8 cellular contexts compared by ENCODE assay signal in genomic region chr1:182589520-182589919, GRCh38. TPM values are rescaled to one million over a fixed set of nuclear protein-coding genes. Genes with fewer than 3 reads are reported as not detected.
A peak's percentile ranks its signal among the peaks of the same experiment; 100 is the strongest.
DNase-seq lines count a peak whose midpoint lies in the region; ATAC-seq, FAIRE-seq and TF ChIP-seq lines count a peak whose summit lies in the region.
"Had no signal": no experiment of that assay in that cellular context is flagged by ENCODE, and none has a peak within 500 bp of the region (broad histone marks: within the 10 kb centered on the region; RNA-seq: fewer than 3 reads in every experiment).

No MANE protein-coding gene starts in this region.

- H3K4me3 ChIP-seq in GM23338 = peak overlapping the region; percentile 44; the same call in 1 of the 2 replicates
- H3K4me3 ChIP-seq in fibroblast of lung (replicated peaks in 1 of 4; ENCODE audit: control extremely low read depth in 1 of 4, insufficient read depth in 1 of 4, low read depth in 3 of 4, low read length in 4 of 4) = peak overlapping the region in 1 of 4 experiments; percentile 98

- peak overlapping the region; percentile 73; the same call in 1 of the 3 replicates for H3K4me3 Mint-ChIP-seq in GM23338
- H3K4me3 Mint-ChIP-seq in T-cell = peak overlapping the region; percentile 94 to 100 (median 98)
- H3K4me3 Mint-ChIP-seq in stimulated activated effector memory CD8-positive, alpha-beta T cell treated with anti-CD3 and anti-CD28 coated beads, Interleukin-12 subunit alpha, Interleukin-12 subunit beta, amount 100 ng/mL, for 72 hours = peak overlapping the region; percentile 100

- H4K20me1 ChIP-seq in GM23338 (replicated peaks; ENCODE audit: insufficient read depth) (no peaks in the 10 kb centered on the region), fibroblast of lung (ENCODE audit: control insufficient read depth, extremely low read depth, insufficient read depth, low read length) (no peaks in the 10 kb centered on the region)

- H3F3A ChIP-seq in GM23338 (replicated peaks; ENCODE audit: low read depth) = no peaks in the 10 kb centered on the region

- H3K79me2 ChIP-seq in GM23338 (replicated peaks; ENCODE audit: insufficient read depth) = no peaks in the 10 kb centered on the region
- no peaks in the 10 kb centered on the region for H3K79me2 ChIP-seq in fibroblast of lung (ENCODE audit: control insufficient read depth, insufficient read depth, low read length)

- H3K4me2 ChIP-seq in GM23338 = peak overlapping the region; percentile 50; the same call in 1 of the 2 replicates
- no peak overlapping the region for H3K4me2 ChIP-seq in fibroblast of lung (ENCODE audit: extremely low read depth, insufficient read depth, low read length)

- H3K9me3 Mint-ChIP-seq in GM23338 = no peaks in the 10 kb centered on the region
- H3K9me3 Mint-ChIP-seq in T-cell = peaks cover 0 to 3% (median 0%) of the 10 kb centered on the region in 3 donors
- H3K9me3 Mint-ChIP-seq in stimulated activated effector memory CD8-positive, alpha-beta T cell treated with anti-CD3 and anti-CD28 coated beads, Interleukin-12 subunit alpha, Interleukin-12 subunit beta, amount 100 ng/mL, for 72 hours = no peaks in the 10 kb centered on the region

- H3K36me3 Mint-ChIP-seq in GM23338 (ENCODE audit: low read depth) = no peaks in the 10 kb centered on the region; the same call in 1 of the 3 replicates
- peaks cover 26% of the 10 kb centered on the region for H3K36me3 Mint-ChIP-seq in T-cell
- H3K36me3 Mint-ChIP-seq in stimulated activated effector memory CD8-positive, alpha-beta T cell treated with anti-CD3 and anti-CD28 coated beads, Interleukin-12 subunit alpha, Interleukin-12 subunit beta, amount 100 ng/mL, for 72 hours = no peaks in the 10 kb centered on the region

- H3K4me1 Mint-ChIP-seq in GM23338 (peaks cover 13% of the 10 kb centered on the region), T-cell (peaks cover 39 to 49% (median 47%) of the 10 kb centered on the region in 3 donors)
- peaks cover 39% of the 10 kb centered on the region for H3K4me1 Mint-ChIP-seq in stimulated activated effector memory CD8-positive, alpha-beta T cell treated with anti-CD3 and anti-CD28 coated beads, Interleukin-12 subunit alpha, Interleukin-12 subunit beta, amount 100 ng/mL, for 72 hours

- H3K9me3 ChIP-seq in fibroblast of lung (ENCODE audit: control insufficient read depth, insufficient read depth, low read depth, low read length) = no peaks in the 10 kb centered on the region

- DNase-seq in GM23338 (ENCODE audit: low spot score) = no peak
- no peak for DNase-seq in T-cell
- no peak for DNase-seq in fibroblast of lung (ENCODE audit: low read depth in 2 of 2)
- DNase-seq in stimulated activated effector memory CD8-positive, alpha-beta T cell treated with anti-CD3 and anti-CD28 coated beads, Interleukin-12 subunit alpha, Interleukin-12 subunit beta, amount 100 ng/mL, for 72 hours (ENCODE audit: low spot score in 2 of 2) = no peak
- no peak for DNase-seq in frontal cortex (ENCODE audit: low spot score in 2 of 2)
- DNase-seq: NCI-H446 had no signal

- ATAC-seq in GM23338 (peak; percentile 31), T-cell (replicated peaks in 1 of 4) (no peak), GM21390 (IDR thresholded peaks at IDR 0.05; ENCODE audit: unreplicated experiment) (no peak), GM18517 (IDR thresholded peaks at IDR 0.05; ENCODE audit: unreplicated experiment) (no peak)
- no peak for ATAC-seq in stimulated activated effector memory CD8-positive, alpha-beta T cell treated with anti-CD3 and anti-CD28 coated beads, Interleukin-12 subunit alpha, Interleukin-12 subunit beta, amount 100 ng/mL, for 72 hours

- CTCF ChIA-PET in T-cell (lab: Charles Lee) = interaction anchor here (0.6 to 4.2 kb wide), 7 partner anchors 8 to 199 kb away, joined by 3 to 28 read pairs (median 7); partner anchors contain the start of genes NPL (in 1 of the 2) and RGS16 (in 1 of the 2)

- no peaks in the 10 kb centered on the region; the same call in 1 of the 2 replicates for H3K9me2 ChIP-seq in GM23338 (ENCODE audit: insufficient read depth)

- no peak overlapping the region for H3K27ac Mint-ChIP-seq in GM23338
- H3K27ac Mint-ChIP-seq in T-cell = peak overlapping the region; percentile 100
- peak overlapping the region; percentile 100 for H3K27ac Mint-ChIP-seq in stimulated activated effector memory CD8-positive, alpha-beta T cell treated with anti-CD3 and anti-CD28 coated beads, Interleukin-12 subunit alpha, Interleukin-12 subunit beta, amount 100 ng/mL, for 72 hours

- H3K27me3 Mint-ChIP-seq in GM23338 (ENCODE audit: insufficient read depth, low read depth, poor library complexity) = peaks cover 7% of the 10 kb centered on the region
- no peaks in the 10 kb centered on the region for H3K27me3 Mint-ChIP-seq in T-cell

- H2AFZ ChIP-seq in GM23338 = peak overlapping the region; percentile 94
- H2AFZ ChIP-seq in fibroblast of lung (ENCODE audit: low read length) = peak overlapping the region; percentile 93

- H3K27ac ChIP-seq in GM23338 (ENCODE audit: low read depth) (no peak overlapping the region), fibroblast of lung (ENCODE audit: insufficient read depth, low read length) (no peak overlapping the region)

- H3K27me3 ChIP-seq in GM23338 (ENCODE audit: insufficient read depth) = no peaks in the 10 kb centered on the region
- no peaks in the 10 kb centered on the region for H3K27me3 ChIP-seq in fibroblast of lung (ENCODE audit: control insufficient read depth, insufficient read depth, low read length)

- H3K4me1 ChIP-seq in GM23338 (ENCODE audit: insufficient read depth) = peaks cover 13% of the 10 kb centered on the region
- peaks cover 2% of the 10 kb centered on the region for H3K4me1 ChIP-seq in fibroblast of lung (ENCODE audit: control insufficient read depth, extremely low read depth, insufficient read depth, low read length)

- FAIRE-seq in frontal cortex (lab: Jason Lieb, UNC) = no peak

- H3K9ac ChIP-seq in fibroblast of lung (ENCODE audit: insufficient read depth, low read length) = no peak overlapping the region

- no peaks in the 10 kb centered on the region for H3K36me3 ChIP-seq in GM23338 (ENCODE audit: insufficient read depth)
- H3K36me3 ChIP-seq in fibroblast of lung (ENCODE audit: control insufficient read depth, insufficient read depth, low read length) = no peaks in the 10 kb centered on the region

- no peak for TF ChIP-seq CTCF in GM23338 (conservative IDR thresholded peaks at IDR 0.05; ENCODE audit: low read depth in 2 of 2)
- TF ChIP-seq CTCF in fibroblast of lung (conservative IDR thresholded peaks at IDR 0.05 in 1 of 2, IDR thresholded peaks at IDR 0.05 in 1 of 2; ENCODE audit: low read depth in 1 of 2, low read length in 2 of 2) = no peak

- POLR2A ChIA-PET in T-cell (lab: Charles Lee) = interaction anchor here in 1 of 2 donors (0.5 to 2.0 kb wide), 4 partner anchors 14 to 1042 kb away, joined by 3 to 6 read pairs (median 5); no protein-coding TSS in a partner anchor

TF ChIP-seq in GM23338, 12 proteins besides CTCF, POLR2A, EP300 and RAD21 (continues in another document):
- TF ChIP-seq EZH2phosphoT487 (IDR thresholded peaks at IDR 0.05; ENCODE audit: unreplicated experiment) = no peak
- TF ChIP-seq ZNF114 (CRISPR knock-in tag; IDR thresholded peaks at IDR 0.05) = no peak
- TF ChIP-seq EZH2 (IDR thresholded peaks at IDR 0.05; ENCODE audit: low read depth, unreplicated experiment) = no peak

RNA-seq across cellular contexts. Expression of gene RNASEL, which starts 0.5 kb away (rescaled TPM):
- 0.85 and 0.94 TPM in 2 replicates for total RNA-seq in GM23338 (2014; rRNA removed; shearing (Covaris generic))
- 0.37 and 0.38 TPM in 2 replicates for polyA plus RNA-seq in GM23338 (2016; fragmentation: Nextera tagmentation; extraction: Ambion mirVana)
- total RNA-seq in T-cell = 10 to 100 TPM; 10.5 to 20.8 (median 18.7) TPM
- 9.0 and 9.6 TPM in 2 replicates for total RNA-seq in fibroblast of lung
- 4.0 and 6.1 TPM in 2 replicates for polyA plus RNA-seq in fibroblast of lung
- 3.1 and 4.7 TPM in 2 replicates for polyA plus RNA-seq in fibroblast of lung (2012)
- polyA minus RNA-seq in fibroblast of lung (ENCODE audit: low replicate concordance) = 0.74 and 1.0 TPM in 2 replicates
- 4.1 TPM for total RNA-seq in frontal cortex

RNA-seq across cellular contexts. Expression of gene RGS16, which starts 14.7 kb away (rescaled TPM):
- 15.4 and 18.2 TPM in 2 replicates for total RNA-seq in GM23338 (2014; rRNA removed; shearing (Covaris generic))
- polyA plus RNA-seq in GM23338 (2016; fragmentation: Nextera tagmentation; extraction: Ambion mirVana) (31.6 and 35.2 TPM in 2 replicates), fibroblast of lung (0.09 and 0.17 TPM in 2 replicates)
- total RNA-seq in T-cell (10 to 100 TPM in 1 of 5 donors, 1 to 10 TPM in 4; 2.9 to 15.6 (median 4.6) TPM), fibroblast of lung (0.33 and 0.77 TPM in 2 replicates), frontal cortex (1.6 TPM)
- polyA plus RNA-seq in fibroblast of lung (2012) = 0.15 and 0.20 TPM in 2 replicates
- not detected in 2 replicates for polyA minus RNA-seq in fibroblast of lung (ENCODE audit: low replicate concordance)
